ENCODE assay signal across 2 cellular contexts in the genomic region with DNA sequence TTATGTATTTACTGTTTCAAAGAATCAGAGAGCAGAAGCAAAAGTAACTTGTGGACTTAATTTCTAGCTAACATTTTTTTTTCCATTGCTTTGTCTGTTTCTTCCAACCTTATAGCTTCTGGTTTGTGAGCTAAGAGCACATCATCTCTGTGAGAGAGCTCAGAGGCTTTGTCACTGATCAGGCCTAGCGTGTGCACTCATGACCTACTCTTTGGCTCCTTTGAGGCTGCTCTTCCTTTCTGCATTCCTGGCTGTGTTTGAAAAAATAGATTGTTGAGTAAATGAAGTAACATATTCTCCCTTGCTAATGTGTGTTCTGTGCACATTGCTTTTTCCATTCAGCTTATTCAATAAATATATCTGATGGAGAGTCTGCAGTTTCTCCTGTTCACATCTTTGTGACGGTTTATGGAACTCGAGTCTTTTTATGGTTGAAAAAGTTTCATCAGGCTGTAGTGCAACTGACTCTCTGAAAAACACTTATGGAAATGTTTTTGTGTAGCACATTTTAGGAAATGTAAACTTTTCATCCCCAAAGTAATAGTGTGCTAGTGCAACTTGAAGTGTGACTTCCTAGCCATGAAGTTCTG.
TF ChIP-seq lines count a peak whose summit lies in the region.

No MANE protein-coding gene starts in this region.

TF ChIP-seq in IMR-90, 13 proteins besides CTCF, POLR2A, EP300 and RAD21:
- no peak for TF ChIP-seq RCOR1 (IDR thresholded peaks at IDR 0.05; ENCODE audit: insufficient replicate concordance, low read length)
- TF ChIP-seq MAFK (IDR thresholded peaks at IDR 0.05; ENCODE audit: low read depth, low read length): no peak
- no peak for TF ChIP-seq BHLHE40 (IDR thresholded peaks at IDR 0.05; ENCODE audit: low read depth, low read length)
- TF ChIP-seq CHD1 (IDR thresholded peaks at IDR 0.05; ENCODE audit: low read depth, low read length): no peak
- no peak for TF ChIP-seq CEBPB (IDR thresholded peaks at IDR 0.05; ENCODE audit: low read depth, low read length)
- no peak for TF ChIP-seq NFE2L2 (IDR thresholded peaks at IDR 0.05; ENCODE audit: low read depth, low read length)
- TF ChIP-seq, protein P1, sequence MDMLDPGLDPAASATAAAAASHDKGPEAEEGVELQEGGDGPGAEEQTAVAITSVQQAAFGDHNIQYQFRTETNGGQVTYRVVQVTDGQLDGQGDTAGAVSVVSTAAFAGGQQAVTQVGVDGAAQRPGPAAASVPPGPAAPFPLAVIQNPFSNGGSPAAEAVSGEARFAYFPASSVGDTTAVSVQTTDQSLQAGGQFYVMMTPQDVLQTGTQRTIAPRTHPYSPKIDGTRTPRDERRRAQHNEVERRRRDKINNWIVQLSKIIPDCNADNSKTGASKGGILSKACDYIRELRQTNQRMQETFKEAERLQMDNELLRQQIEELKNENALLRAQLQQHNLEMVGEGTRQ (IDR thresholded peaks at IDR 0.05; ENCODE audit: low read depth, low read length): no peak
- TF ChIP-seq, protein P2, sequence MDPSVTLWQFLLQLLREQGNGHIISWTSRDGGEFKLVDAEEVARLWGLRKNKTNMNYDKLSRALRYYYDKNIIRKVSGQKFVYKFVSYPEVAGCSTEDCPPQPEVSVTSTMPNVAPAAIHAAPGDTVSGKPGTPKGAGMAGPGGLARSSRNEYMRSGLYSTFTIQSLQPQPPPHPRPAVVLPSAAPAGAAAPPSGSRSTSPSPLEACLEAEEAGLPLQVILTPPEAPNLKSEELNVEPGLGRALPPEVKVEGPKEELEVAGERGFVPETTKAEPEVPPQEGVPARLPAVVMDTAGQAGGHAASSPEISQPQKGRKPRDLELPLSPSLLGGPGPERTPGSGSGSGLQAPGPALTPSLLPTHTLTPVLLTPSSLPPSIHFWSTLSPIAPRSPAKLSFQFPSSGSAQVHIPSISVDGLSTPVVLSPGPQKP (IDR thresholded peaks at IDR 0.05; ENCODE audit: borderline replicate concordance, low read depth, low read length): no peak
- no peak for TF ChIP-seq MAZ (IDR thresholded peaks at IDR 0.05; ENCODE audit: borderline replicate concordance, low read depth, low read length)
- no peak for TF ChIP-seq FOS (IDR thresholded peaks at IDR 0.05; ENCODE audit: low read depth, low read length)
- no peak for TF ChIP-seq SMC3 (IDR thresholded peaks at IDR 0.05; ENCODE audit: low read depth, low read length)
- no peak for TF ChIP-seq RFX5 (IDR thresholded peaks at IDR 0.05; ENCODE audit: low read depth, low read length)
- no peak for TF ChIP-seq MXI1 (IDR thresholded peaks at IDR 0.05; ENCODE audit: borderline replicate concordance, low read depth, low read length)
TF ChIP-seq in IMR-90: peak in this region for 0.

TF ChIP-seq in endothelial cell of umbilical vein, 7 proteins besides CTCF, POLR2A, EP300 and RAD21:
- TF ChIP-seq POLR2AphosphoS5 (IDR thresholded peaks at IDR 0.05; ENCODE audit: insufficient read depth, low read depth, low read length) (no peak), FOS (IDR thresholded peaks at IDR 0.05; ENCODE audit: borderline replicate concordance, insufficient read depth, low read length) (no peak), GATA2 (IDR thresholded peaks at IDR 0.05; ENCODE audit: insufficient read depth, insufficient read length, low read depth, low read length) (no peak), EZH2 (IDR thresholded peaks at IDR 0.05; ENCODE audit: borderline replicate concordance, low read depth, low read length, severe bottlenecking) (no peak), JUN (IDR thresholded peaks at IDR 0.05; ENCODE audit: borderline replicate concordance, insufficient read depth, insufficient read length, low read depth) (no peak), MYC (IDR thresholded peaks at IDR 0.05; ENCODE audit: low read depth, low read length) (no peak)
- TF ChIP-seq, protein P3, sequence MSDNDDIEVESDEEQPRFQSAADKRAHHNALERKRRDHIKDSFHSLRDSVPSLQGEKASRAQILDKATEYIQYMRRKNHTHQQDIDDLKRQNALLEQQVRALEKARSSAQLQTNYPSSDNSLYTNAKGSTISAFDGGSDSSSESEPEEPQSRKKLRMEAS (IDR thresholded peaks at IDR 0.05; ENCODE audit: insufficient read depth, insufficient read length): no peak
